Comparison of ENCODE assay signal across 23 cellular contexts in the genomic region with DNA sequence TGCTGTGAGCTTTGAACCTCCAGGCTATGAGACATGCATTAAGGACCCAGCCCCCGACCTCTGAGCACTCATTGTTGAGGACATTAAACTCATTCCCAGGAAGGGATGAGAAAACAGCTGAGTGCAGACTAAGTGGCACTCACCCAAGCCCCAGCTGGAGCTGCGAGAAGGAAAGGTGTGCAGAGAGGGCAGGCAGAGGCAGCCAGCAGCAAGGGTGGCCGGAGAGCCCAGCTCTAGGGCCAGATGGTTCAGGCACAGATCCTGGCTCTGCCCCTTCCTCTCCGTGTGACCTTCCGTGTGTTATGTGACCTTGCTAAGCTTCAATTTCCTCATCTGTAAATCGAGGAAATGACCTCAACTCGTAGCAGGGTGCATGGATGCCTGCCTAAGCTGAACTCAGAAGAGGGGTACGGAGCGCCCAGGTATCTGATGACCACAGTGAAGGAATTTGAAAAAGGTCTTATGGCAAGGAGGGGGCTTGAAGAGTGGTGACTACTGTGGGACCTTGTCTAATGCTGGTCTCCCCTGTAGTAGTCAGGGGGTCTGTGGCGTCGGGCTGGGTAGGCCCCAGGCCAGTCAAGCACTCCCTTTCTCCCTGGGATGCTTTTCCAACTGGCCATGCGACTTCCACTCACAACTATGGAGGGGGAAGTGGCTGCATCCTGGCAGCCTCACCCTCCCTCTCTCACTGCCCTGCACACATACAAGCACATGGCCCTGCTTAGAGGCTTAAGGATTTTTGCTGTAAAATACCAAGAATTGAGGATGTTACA. TPM values are rescaled to one million over a fixed set of nuclear protein-coding genes. Genes with fewer than 3 reads are reported as not detected.
A peak's percentile ranks its signal among the peaks of the same experiment; 100 is the strongest.
DNase-seq lines count a peak whose midpoint lies in the region; ATAC-seq and TF ChIP-seq lines count a peak whose summit lies in the region.
"Had no signal": no experiment of that assay in that cellular context is flagged by ENCODE, and none has a peak within 500 bp of the region (broad histone marks: within the 10 kb centered on the region; RNA-seq: fewer than 3 reads in every experiment).

No MANE protein-coding gene starts in this region.

- CTCF ChIA-PET in CD8-positive, alpha-beta T cell (lab: Charles Lee) = no interaction called here

- DNase-seq in COLO668 (lab: John Stamatoyannopoulos, UW; ENCODE audit: unreplicated experiment) (peak; percentile 2), NCI-H2029 treated with DMSO at 0.1 percent for 48 hours (lab: John Stamatoyannopoulos, UW) (peak; percentile 48), dermis microvascular lymphatic vessel endothelial cell (ENCODE audit: low read depth in 2 of 2) (peak; percentile 60 to 82), lung microvascular endothelial cell (ENCODE audit: low read depth in 2 of 2) (peak; percentile 66 to 83), cerebellar nuclear complex (lab: John Stamatoyannopoulos, UW) (no peak), SW480 (ENCODE audit: low spot score) (no peak)
- no peak for DNase-seq in activated CD4-positive, alpha-beta T cell treated with anti-CD3 and anti-CD28 coated beads, Interleukin-2, amount 50 U/mL, for 1 hour
- DNase-seq in CD8-positive, alpha-beta T cell = no peak
- DNase-seq: activated CD4-positive, alpha-beta T cell treated with anti-CD3 and anti-CD28 coated beads, Interleukin-2, amount 10 ng/mL, durations not matched to agents 7 days and 5 days; effector memory CD8-positive, alpha-beta T cell; GM23248; kidney glomerular epithelial cell; NCI-H2171 treated with DMSO at 0.1 percent for 48 hours; PC-9; SK-N-SH; stimulated activated CD4-positive, alpha-beta T cell treated with anti-CD3 and anti-CD28 coated beads, Interleukin-1b, Interleukin-23, amount 100 ng/mL, for 48 hours had no signal

- H3K4me3 Mint-ChIP-seq in CD8-positive, alpha-beta T cell = no peak overlapping the region
- H3K4me3 Mint-ChIP-seq: activated CD4-positive, alpha-beta T cell treated with anti-CD3 and anti-CD28 coated beads, Interleukin-2, amount 10 ng/mL, durations not matched to agents 7 days and 5 days; activated T-helper 17 cell treated with anti-CD3 and anti-CD28 coated beads, Interleukin-2, amount 50 U/mL, for 72 hours; effector memory CD8-positive, alpha-beta T cell; natural killer cell treated with Interleukin-12 subunit alpha and Interleukin-12 subunit beta and Interleukin-15 and Interleukin-18, amount 100 ng/mL, for 72 hours had no signal

- no peaks in the 10 kb centered on the region for H3K4me1 ChIP-seq in CD8-positive, alpha-beta T cell (ENCODE audit: insufficient read depth, low read length)

- H3K9me3 Mint-ChIP-seq in CD8-positive, alpha-beta T cell = no peaks in the 10 kb centered on the region
- H3K9me3 Mint-ChIP-seq: activated CD4-positive, alpha-beta T cell treated with anti-CD3 and anti-CD28 coated beads, Interleukin-2, amount 10 ng/mL, durations not matched to agents 7 days and 5 days; activated T-helper 17 cell treated with anti-CD3 and anti-CD28 coated beads, Interleukin-2, amount 50 U/mL, for 72 hours; effector memory CD8-positive, alpha-beta T cell; natural killer cell treated with Interleukin-12 subunit alpha and Interleukin-12 subunit beta and Interleukin-15 and Interleukin-18, amount 100 ng/mL, for 72 hours had no signal

- no peaks in the 10 kb centered on the region for H3K4me1 Mint-ChIP-seq in CD8-positive, alpha-beta T cell (ENCODE audit: low read depth)
- H3K4me1 Mint-ChIP-seq: activated CD4-positive, alpha-beta T cell treated with anti-CD3 and anti-CD28 coated beads, Interleukin-2, amount 10 ng/mL, durations not matched to agents 7 days and 5 days; activated T-helper 17 cell treated with anti-CD3 and anti-CD28 coated beads, Interleukin-2, amount 50 U/mL, for 72 hours had no signal

- no peak overlapping the region for H3K27ac Mint-ChIP-seq in CD8-positive, alpha-beta T cell
- H3K27ac Mint-ChIP-seq: activated CD4-positive, alpha-beta T cell treated with anti-CD3 and anti-CD28 coated beads, Interleukin-2, amount 10 ng/mL, durations not matched to agents 7 days and 5 days; activated T-helper 17 cell treated with anti-CD3 and anti-CD28 coated beads, Interleukin-2, amount 50 U/mL, for 72 hours; effector memory CD8-positive, alpha-beta T cell; natural killer cell treated with Interleukin-12 subunit alpha and Interleukin-12 subunit beta and Interleukin-15 and Interleukin-18, amount 100 ng/mL, for 72 hours had no signal

- POLR2A ChIA-PET in CD8-positive, alpha-beta T cell (lab: Charles Lee) = no interaction called here

- peaks cover 50% of the 10 kb centered on the region for H3K27me3 Mint-ChIP-seq in CD8-positive, alpha-beta T cell (ENCODE audit: low read depth)

- intact Hi-C loops in CD8-positive, alpha-beta T cell (cut with DNase I, micrococcal nuclease) = no loop called here

- H3K36me3 ChIP-seq in CD8-positive, alpha-beta T cell (ENCODE audit: insufficient read depth, low read length) = no peaks in the 10 kb centered on the region
- H3K36me3 ChIP-seq: vagina had no signal

- TF ChIP-seq CTCF in CD8-positive, alpha-beta T cell (IDR thresholded peaks at IDR 0.05) = no peak

- no peaks in the 10 kb centered on the region for H3K9me3 ChIP-seq in CD8-positive, alpha-beta T cell (ENCODE audit: low read length)
- H3K9me3 ChIP-seq: SK-N-SH, vagina had no signal

- H3K4me3 ChIP-seq in CD8-positive, alpha-beta T cell (ENCODE audit: low read depth, low read length) = no peak overlapping the region
- H3K4me3 ChIP-seq: GM23248, PC-9, skin epidermis, vagina had no signal

- no peak overlapping the region for H3K27ac ChIP-seq in CD8-positive, alpha-beta T cell (ENCODE audit: low read depth, low read length)
- H3K27ac ChIP-seq: C4-2B, GM23248, PC-9, skin epidermis, vagina had no signal

- H3K27me3 ChIP-seq in CD8-positive, alpha-beta T cell (ENCODE audit: insufficient read depth, low read length) = peaks cover 5% of the 10 kb centered on the region
- H3K27me3 ChIP-seq: vagina had no signal

- no peaks in the 10 kb centered on the region for H3K36me3 Mint-ChIP-seq in CD8-positive, alpha-beta T cell
- H3K36me3 Mint-ChIP-seq: natural killer cell treated with Interleukin-12 subunit alpha and Interleukin-12 subunit beta and Interleukin-15 and Interleukin-18, amount 100 ng/mL, for 72 hours had no signal

- no peak for ATAC-seq in CD8-positive, alpha-beta T cell
- ATAC-seq: activated T-helper 17 cell treated with anti-CD3 and anti-CD28 coated beads, Interleukin-2, amount 50 U/mL, for 72 hours; effector memory CD8-positive, alpha-beta T cell; natural killer cell treated with Interleukin-12 subunit alpha and Interleukin-12 subunit beta and Interleukin-15 and Interleukin-18, amount 100 ng/mL, for 72 hours had no signal

RNA-seq across cellular contexts. Expression of a gene that starts 3.9 kb away (rescaled TPM):
- 9.1 and 29.3 TPM in 2 replicates for total RNA-seq in dermis microvascular lymphatic vessel endothelial cell
- total RNA-seq in lung microvascular endothelial cell = 5.0 and 5.7 TPM in 2 replicates
- total RNA-seq in CD8-positive, alpha-beta T cell = not detected
- total RNA-seq: activated CD4-positive, alpha-beta T cell treated with anti-CD3 and anti-CD28 coated beads, Interleukin-2, amount 10 ng/mL, durations not matched to agents 7 days and 5 days; G401; natural killer cell treated with Interleukin-12 subunit alpha and Interleukin-12 subunit beta and Interleukin-15 and Interleukin-18, amount 100 ng/mL, for 72 hours; PC-9; T-helper 2 cell treated with Interferon-gamma antibody and Interleukin-4, amounts not matched to agents 100 ng/mL and 5 ng/mL, for 36 hours had no signal

Comparison
In these comparisons a context has a peak if more than half of its experiments do, and no peak if none do; other contexts are left out.
1. DNase-seq: peak in COLO668 (single experiment), NCI-H2029 treated with DMSO at 0.1 percent for 48 hours (single experiment), dermis microvascular lymphatic vessel endothelial cell (2 of 2) and lung microvascular endothelial cell (2 of 2); none in activated CD4-positive, alpha-beta T cell treated with anti-CD3 and anti-CD28 coated beads, Interleukin-2, amount 50 U/mL, for 1 hour (single experiment), CD8-positive, alpha-beta T cell (0 of 7), cerebellar nuclear complex (0 of 2) and SW480 (single experiment).